ENCODE assay signal across 1 cellular context in genomic region chr1:25506566-25507463, GRCh38.
TF ChIP-seq lines count a peak whose summit lies in the region.

No MANE protein-coding gene starts in this region.

TF ChIP-seq in HEK293, 187 proteins besides CTCF, POLR2A, EP300 and RAD21:
- TF ChIP-seq WT1 (tag by site-specific recombination; IDR thresholded peaks at IDR 0.05) (0 out of 2 replicates have a peak, but pooled peaks have one; percentile 29), GLIS1 (tag by site-specific recombination; IDR thresholded peaks at IDR 0.05) (peak; percentile 73), ZEB2 (tag by site-specific recombination; IDR thresholded peaks at IDR 0.05) (0 out of 2 replicates have a peak, but pooled peaks have one; percentile 18), ZFHX2 (tag by site-specific recombination; conservative IDR thresholded peaks at IDR 0.05) (peak; percentile 32; the same call in 1 of the 2 replicates), EGR2 (tag by site-specific recombination; IDR thresholded peaks at IDR 0.05; ENCODE audit: low read depth) (peak; percentile 61), GLIS2 (tag by site-specific recombination; IDR thresholded peaks at IDR 0.05) (0 out of 2 replicates have a peak, but pooled peaks have one; percentile 22)
- TF ChIP-seq, protein P1, sequence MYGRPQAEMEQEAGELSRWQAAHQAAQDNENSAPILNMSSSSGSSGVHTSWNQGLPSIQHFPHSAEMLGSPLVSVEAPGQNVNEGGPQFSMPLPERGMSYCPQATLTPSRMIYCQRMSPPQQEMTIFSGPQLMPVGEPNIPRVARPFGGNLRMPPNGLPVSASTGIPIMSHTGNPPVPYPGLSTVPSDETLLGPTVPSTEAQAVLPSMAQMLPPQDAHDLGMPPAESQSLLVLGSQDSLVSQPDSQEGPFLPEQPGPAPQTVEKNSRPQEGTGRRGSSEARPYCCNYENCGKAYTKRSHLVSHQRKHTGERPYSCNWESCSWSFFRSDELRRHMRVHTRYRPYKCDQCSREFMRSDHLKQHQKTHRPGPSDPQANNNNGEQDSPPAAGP (tag by site-specific recombination; IDR thresholded peaks at IDR 0.05): 0 out of 2 replicates have a peak, but pooled peaks have one; percentile 24
